In the genomic region with DNA sequence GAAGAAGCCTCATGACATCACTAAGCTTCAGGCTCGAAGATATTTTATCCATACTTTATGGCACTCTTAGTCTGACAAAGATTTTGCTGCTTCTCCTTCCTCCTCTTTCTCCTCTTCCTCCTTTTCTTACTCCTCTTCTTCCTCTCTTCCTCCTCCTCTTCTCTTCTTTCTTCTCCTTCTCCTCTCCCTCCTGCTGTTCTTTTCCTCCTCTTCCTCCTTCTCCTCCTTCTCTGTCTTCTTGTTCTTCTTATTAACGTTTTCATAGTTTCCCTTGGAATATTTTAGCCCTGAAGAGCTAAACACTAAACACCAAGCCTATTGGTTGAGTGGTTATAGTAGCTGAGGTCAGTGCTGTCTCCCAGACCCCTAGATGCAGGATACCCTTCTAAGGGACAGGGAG, we compare ENCODE assay signal across 27 cellular contexts.
"Had no signal": no experiment of that assay in that cellular context is flagged by ENCODE, and none has a peak within 500 bp of the region (broad histone marks: within the 10 kb centered on the region; RNA-seq: fewer than 3 reads in every experiment).

No MANE protein-coding gene starts in this region.

- ATAC-seq: mucosa of descending colon; naive thymus-derived CD4-positive, alpha-beta T cell; natural killer cell treated with Interleukin-12 subunit alpha and Interleukin-12 subunit beta and Interleukin-15 and Interleukin-18, amount 100 ng/mL, for 72 hours; right lobe of liver; stimulated activated memory B cell treated with anti-CD40 and anti-IgM and Interleukin-4, amounts not matched to agents 10 μg/mL and 1 μg/mL and 100 μg/mL, for 72 hours; stimulated activated naive CD8-positive, alpha-beta T cell treated with anti-CD3 and anti-CD28 coated beads, Interleukin-15, Interleukin-2, amounts not matched to agents 100 U/mL and 50 U/mL, for 24 hours had no signal

- H3K4me3 Mint-ChIP-seq: naive thymus-derived CD4-positive, alpha-beta T cell; natural killer cell treated with Interleukin-12 subunit alpha and Interleukin-12 subunit beta and Interleukin-15 and Interleukin-18, amount 100 ng/mL, for 72 hours; stimulated activated memory B cell treated with anti-CD40 and anti-IgM and Interleukin-4, amounts not matched to agents 10 μg/mL and 1 μg/mL and 100 μg/mL, for 72 hours had no signal

- H3K4me3 ChIP-seq: hepatocyte, left ventricle myocardium inferior, lung, mucosa of descending colon, right atrium auricular region, right lobe of liver, smooth muscle cell, stomach, testis, thyroid gland, transverse colon, upper lobe of left lung, vagina had no signal

- H3K36me3 Mint-ChIP-seq: naive thymus-derived CD4-positive, alpha-beta T cell; natural killer cell treated with Interleukin-12 subunit alpha and Interleukin-12 subunit beta and Interleukin-15 and Interleukin-18, amount 100 ng/mL, for 72 hours; stimulated activated memory B cell treated with anti-CD40 and anti-IgM and Interleukin-4, amounts not matched to agents 10 μg/mL and 1 μg/mL and 100 μg/mL, for 72 hours had no signal

- H3K4me1 Mint-ChIP-seq: naive thymus-derived CD4-positive, alpha-beta T cell; stimulated activated memory B cell treated with anti-CD40 and anti-IgM and Interleukin-4, amounts not matched to agents 10 μg/mL and 1 μg/mL and 100 μg/mL, for 72 hours had no signal

- H3K9me3 ChIP-seq: neutrophil, right lobe of liver, testis, thyroid gland, transverse colon, vagina had no signal

- H2AFZ ChIP-seq: hepatocyte, parathyroid adenoma had no signal

- H3K9ac ChIP-seq: parathyroid adenoma had no signal

- H3K27ac ChIP-seq: hepatocyte, left ventricle myocardium inferior, neutrophil, parathyroid adenoma, right atrium auricular region, right lobe of liver, stomach, testis, thyroid gland, transverse colon, upper lobe of left lung, vagina had no signal

- DNase-seq: islet precursor cell; left ventricle myocardium inferior; midbrain; mucosa of descending colon; naive thymus-derived CD4-positive, alpha-beta T cell; occipital lobe; right lobe of liver; stimulated activated CD4-positive, alpha-beta T cell treated with anti-CD3 and anti-CD28 coated beads, Interleukin-1b, Interleukin-23, amount 100 ng/mL, for 48 hours; stimulated activated CD4-positive, alpha-beta T cell treated with anti-CD3 and anti-CD28 coated beads, Interleukin-2, amount 100 ng/mL, for 48 hours; stimulated activated CD4-positive, alpha-beta T cell treated with anti-CD3 and anti-CD28 coated beads, Interleukin-4, amount 100 ng/mL, for 4 hours; stimulated activated CD8-positive, alpha-beta memory T cell treated with anti-CD3 and anti-CD28 coated beads, Interleukin-4, amount 100 ng/mL, for 48 hours; stimulated activated naive CD8-positive, alpha-beta T cell treated with anti-CD3 and anti-CD28 coated beads, Interleukin-15, Interleukin-2, amounts not matched to agents 100 U/mL and 50 U/mL, for 24 hours; stomach; testis; thyroid gland; transverse colon; upper lobe of left lung had no signal

- H3K79me2 ChIP-seq: hepatocyte, parathyroid adenoma had no signal

- H3K36me3 ChIP-seq: left ventricle myocardium inferior, neutrophil, right atrium auricular region, right lobe of liver, stomach, thyroid gland, transverse colon, upper lobe of left lung, vagina had no signal

- H3K4me1 ChIP-seq: parathyroid adenoma, right atrium auricular region, right lobe of liver, testis, thyroid gland, vagina had no signal

- H3K27me3 ChIP-seq: neutrophil, right atrium auricular region, right lobe of liver, testis, thyroid gland, upper lobe of left lung, vagina had no signal

- H3K27ac Mint-ChIP-seq: naive thymus-derived CD4-positive, alpha-beta T cell; natural killer cell treated with Interleukin-12 subunit alpha and Interleukin-12 subunit beta and Interleukin-15 and Interleukin-18, amount 100 ng/mL, for 72 hours; progenitor cell of endocrine pancreas; stimulated activated memory B cell treated with anti-CD40 and anti-IgM and Interleukin-4, amounts not matched to agents 10 μg/mL and 1 μg/mL and 100 μg/mL, for 72 hours had no signal

- H3K4me2 ChIP-seq: hepatocyte, smooth muscle cell had no signal
